In genomic region chr12:52925717-52926595, GRCh38 we compare ENCODE assay signal across 11 cellular contexts. TPM values are rescaled to one million over a fixed set of nuclear protein-coding genes. Genes with fewer than 3 reads are reported as not detected.
DNase-seq lines count a peak whose midpoint lies in the region; ATAC-seq, FAIRE-seq and TF ChIP-seq lines count a peak whose summit lies in the region.
"Had no signal": no experiment of that assay in that cellular context is flagged by ENCODE, and none has a peak within 500 bp of the region (broad histone marks: within the 10 kb centered on the region; RNA-seq: fewer than 3 reads in every experiment).

No MANE protein-coding gene starts in this region.

- peaks cover 6 to 20% of the 10 kb centered on the region in 2 donors for H3K27me3 Mint-ChIP-seq in CD8-positive, alpha-beta memory T cell

- DNase-seq in CD8-positive, alpha-beta memory T cell = no peak
- DNase-seq in NCI-H1105 treated with DMSO at 0.1 percent for 48 hours (lab: John Stamatoyannopoulos, UW) (peak; percentile 68), SW480 (ENCODE audit: low spot score) (peak; percentile 100), HepG2 (ENCODE audit: low spot score) (peak; percentile 92), COR-L47 (lab: John Stamatoyannopoulos, UW) (no peak)
- DNase-seq in activated CD8-positive, alpha-beta memory T cell treated with anti-CD3 and anti-CD28 coated beads, Interleukin-2, amount 50 U/mL, for 48 hours = no peak
- DNase-seq: activated CD8-positive, alpha-beta T cell treated with anti-CD3 and anti-CD28 coated beads, Interleukin-2, amount 10 ng/mL, durations not matched to agents 7 days and 5 days; testis had no signal

- no peak for TF ChIP-seq RAD21 in HepG2 (CRISPR knock-in tag; IDR thresholded peaks at IDR 0.05)

- intact Hi-C loops in HepG2 (cut with micrococcal nuclease; ENCODE audit: unreplicated experiment) = loop anchor here (1.0 to 2.0 kb wide), 2 partner anchors 19 to 55 kb away; no protein-coding TSS in a partner anchor

- H3K4me1 Mint-ChIP-seq in CD8-positive, alpha-beta memory T cell = no peaks in the 10 kb centered on the region

- no peaks in the 10 kb centered on the region for H3K27me3 ChIP-seq in CD8-positive, alpha-beta memory T cell (ENCODE audit: insufficient read depth, low read length, poor library complexity, severe bottlenecking)
- no peaks in the 10 kb centered on the region for H3K27me3 ChIP-seq in HepG2 (ENCODE audit: control insufficient read depth in 1 of 2, insufficient read depth in 2 of 2, low read length in 2 of 2)
- H3K27me3 ChIP-seq: testis had no signal

- H3K4me1 ChIP-seq in CD8-positive, alpha-beta memory T cell (ENCODE audit: insufficient read depth, low read length) = no peaks in the 10 kb centered on the region
- H3K4me1 ChIP-seq in HepG2 (ENCODE audit: insufficient read depth, low read length) = peaks cover 75% of the 10 kb centered on the region

- peak overlapping the region; percentile 87 for H3K4me2 ChIP-seq in HepG2 (ENCODE audit: low read depth, low read length)

- peak; percentile 64 for ATAC-seq in HepG2
- no peak for ATAC-seq in HG03378 (IDR thresholded peaks at IDR 0.05; ENCODE audit: unreplicated experiment)
- ATAC-seq in GM21390 (IDR thresholded peaks at IDR 0.05; ENCODE audit: unreplicated experiment) = no peak
- ATAC-seq: activated CD8-positive, alpha-beta T cell treated with anti-CD3 and anti-CD28 coated beads, Interleukin-2, amount 10 ng/mL, durations not matched to agents 7 days and 5 days had no signal

- H3K9me3 ChIP-seq in CD8-positive, alpha-beta memory T cell (ENCODE audit: low read length) = no peaks in the 10 kb centered on the region
- no peaks in the 10 kb centered on the region for H3K9me3 ChIP-seq in HepG2 (ENCODE audit: low read length)
- H3K9me3 ChIP-seq: testis had no signal

- no peak overlapping the region for H3K27ac Mint-ChIP-seq in CD8-positive, alpha-beta memory T cell
- H3K27ac Mint-ChIP-seq: activated CD8-positive, alpha-beta T cell treated with anti-CD3 and anti-CD28 coated beads, Interleukin-2, amount 10 ng/mL, durations not matched to agents 7 days and 5 days had no signal

- POLR2A ChIA-PET in CD8-positive, alpha-beta memory T cell (lab: Charles Lee) = no interaction called here
- POLR2A ChIA-PET in HepG2 (lab: Yijun Ruan, JAX) = interaction anchor here (0.8 to 10.5 kb wide), 14 partner anchors 11 to 80 kb away, joined by 3 to 465 read pairs (median 10); partner anchors contain the start of genes EIF4B, KRT18 and KRT8

- H3K27ac ChIP-seq in CD8-positive, alpha-beta memory T cell (ENCODE audit: low read depth, low read length) = peak overlapping the region; percentile 54
- peak overlapping the region; percentile 99 for H3K27ac ChIP-seq in HepG2 (ENCODE audit: extremely low read length, insufficient read depth, low read length)
- H3K27ac ChIP-seq: testis had no signal

- H3K36me3 Mint-ChIP-seq in CD8-positive, alpha-beta memory T cell = no peaks in the 10 kb centered on the region
- H3K36me3 Mint-ChIP-seq: CD14-positive monocyte had no signal

- TF ChIP-seq CTCF in HepG2 (CRISPR knock-in tag; IDR thresholded peaks at IDR 0.05) = 0 out of 2 replicates have a peak, but pooled peaks have one; percentile 6

- CTCF ChIA-PET in CD8-positive, alpha-beta memory T cell (lab: Charles Lee) = interaction anchor here (1.3 to 1.6 kb wide), 3 partner anchors 41 to 901 kb away, joined by 3 to 7 read pairs (median 4); no protein-coding TSS in a partner anchor
- CTCF ChIA-PET in HepG2 (lab: Yijun Ruan, JAX; ENCODE audit: low intra/inter-chr PET ratio, low total read pairs) = no interaction called here

- H3K4me3 ChIP-seq in CD8-positive, alpha-beta memory T cell (ENCODE audit: low read length) = no peak overlapping the region
- H3K4me3 ChIP-seq in HepG2 (replicated peaks in 1 of 3; ENCODE audit: insufficient read depth in 1 of 3, low read depth in 2 of 3, low read length in 3 of 3) = peak overlapping the region; percentile 38 to 60 (median 43); a peak in 5 of 6 replicates
- H3K4me3 ChIP-seq: testis had no signal

- TF ChIP-seq POLR2A in HepG2 (IDR thresholded peaks at IDR 0.05; ENCODE audit: insufficient read depth in 1 of 2, low read depth in 2 of 2, low read length in 2 of 2) = peak in 1 of 2 experiments; percentile 50; a peak in 2 of 4 replicates

- 0% methylated on average over 7 of the region's 7 CpGs for WGBS in HepG2 (ENCODE audit: low lambda C conversion rate)

- H4K20me1 ChIP-seq in HepG2 (ENCODE audit: insufficient read depth, low read length) = no peaks in the 10 kb centered on the region

- in situ Hi-C loops in HepG2 (cut with HindIII; ENCODE audit: extremely low pct_ligation_motif_present, low pct_unique_long_range_greater_than_20kb) = no loop called here

- H2AFZ ChIP-seq in HepG2 (ENCODE audit: low read length) = no peak overlapping the region

- TF ChIP-seq EP300 in HepG2 (IDR thresholded peaks at IDR 0.05; ENCODE audit: low read depth in 2 of 2, low read length in 2 of 2) = peak in 1 of 2 experiments; percentile 70; a peak in 2 of 4 replicates
- peak; percentile 49; the same call in 1 of the 2 replicates for TF ChIP-seq EP300 in HepG2 (CRISPR knock-in tag; IDR thresholded peaks at IDR 0.05; ENCODE audit: borderline replicate concordance)

- FAIRE-seq in HepG2 (lab: Jason Lieb, UNC) = peak; percentile 85

- H3K36me3 ChIP-seq in CD8-positive, alpha-beta memory T cell (ENCODE audit: insufficient read depth, low read length) = no peaks in the 10 kb centered on the region
- no peaks in the 10 kb centered on the region for H3K36me3 ChIP-seq in HepG2 (replicated peaks in 1 of 2; ENCODE audit: control insufficient read depth in 1 of 2, insufficient read depth in 2 of 2, low read length in 2 of 2)

- no peaks in the 10 kb centered on the region for H3K9me3 Mint-ChIP-seq in CD8-positive, alpha-beta memory T cell

- no peak overlapping the region for H3K4me3 Mint-ChIP-seq in CD8-positive, alpha-beta memory T cell
- H3K4me3 Mint-ChIP-seq: activated CD8-positive, alpha-beta T cell treated with anti-CD3 and anti-CD28 coated beads, Interleukin-2, amount 10 ng/mL, durations not matched to agents 7 days and 5 days; CD14-positive monocyte had no signal

- H3K9ac ChIP-seq in HepG2 (ENCODE audit: insufficient read depth, low read depth, low read length) = peak overlapping the region; percentile 98

- H3K79me2 ChIP-seq in HepG2 (ENCODE audit: insufficient read depth, low read length) = no peaks in the 10 kb centered on the region

- TSS peak; percentile 76 for BruUV-seq in HepG2 (replicated peaks; lab: Mats Ljungman, UMichigan)

TF ChIP-seq in HepG2, 621 proteins besides CTCF, POLR2A, EP300 and RAD21 (continues in another document):
- no peak for TF ChIP-seq ATF1 (CRISPR knock-in tag; IDR thresholded peaks at IDR 0.05)

RNA-seq across cellular contexts. Expression of gene KRT8, which starts 21.1 kb away (rescaled TPM):
- total RNA-seq in CD8-positive, alpha-beta memory T cell = under 1 TPM in 1 of 2 experiments, not detected in 1; 0.46 TPM
- polyA plus RNA-seq in CD8-positive, alpha-beta memory T cell = 1.0 TPM
- 718 and 837 TPM in 2 replicates for total RNA-seq in HepG2 (2016; rRNA removed; fragmentation: Illumina TruSeq; extraction: Trizol)
- 191 and 201 TPM in 2 replicates for total RNA-seq in HepG2 (2016; cell fraction: cytosol; rRNA removed; fragmentation: Illumina TruSeq; extraction: Trizol; ENCODE audit: low read depth)
- 754 and 767 TPM in 2 replicates for total RNA-seq in HepG2 (2016; cell fraction: insoluble cytoplasmic fraction; rRNA removed; fragmentation: Illumina TruSeq; extraction: Trizol)
- 220 and 222 TPM in 2 replicates for total RNA-seq in HepG2 (2016; cell fraction: membrane; rRNA removed; fragmentation: Illumina TruSeq; extraction: Trizol)
- 354 and 362 TPM in 2 replicates for total RNA-seq in HepG2 (2016; cell fraction: nucleus; rRNA removed; fragmentation: Illumina TruSeq; extraction: Trizol)
- 491 and 498 TPM in 2 replicates for polyA plus RNA-seq in HepG2 (2011; rRNA removed)
- 564 and 714 TPM in 2 replicates for polyA plus RNA-seq in HepG2 (2011; cell fraction: cytosol; rRNA removed)
- 285 and 288 TPM in 2 replicates for polyA plus RNA-seq in HepG2 (2011; cell fraction: nucleus; rRNA removed)
- 358 and 436 TPM in 2 replicates for polyA plus RNA-seq in HepG2 (2012)
- 216 and 219 TPM in 2 replicates for polyA plus RNA-seq in HepG2 (2016; cell fraction: cytosol; fragmentation: Illumina TruSeq; extraction: Trizol; ENCODE audit: low read depth)
- polyA plus RNA-seq in HepG2 (2016; cell fraction: insoluble cytoplasmic fraction; fragmentation: Illumina TruSeq; extraction: Trizol; ENCODE audit: low read depth) = 863 and 1,042 TPM in 2 replicates
- 217 and 232 TPM in 2 replicates for polyA plus RNA-seq in HepG2 (2016; cell fraction: membrane; fragmentation: Illumina TruSeq; extraction: Trizol; ENCODE audit: low read depth)
- 558 and 582 TPM in 2 replicates for polyA plus RNA-seq in HepG2 (2016; cell fraction: nucleus; fragmentation: Illumina TruSeq; extraction: Trizol; ENCODE audit: insufficient read depth, low read depth)
- polyA minus RNA-seq in HepG2 (2011; rRNA and poly(A)+ RNA removed; ENCODE audit: low replicate concordance) = 716 and 1,092 TPM in 2 replicates
- 354 and 438 TPM in 2 replicates for polyA minus RNA-seq in HepG2 (2011; cell fraction: cytosol; rRNA and poly(A)+ RNA removed)
- 198 and 204 TPM in 2 replicates for polyA minus RNA-seq in HepG2 (2011; cell fraction: nucleus; rRNA and poly(A)+ RNA removed)
- total RNA-seq: activated CD8-positive, alpha-beta T cell treated with anti-CD3 and anti-CD28 coated beads, Interleukin-2, amount 10 ng/mL, durations not matched to agents 7 days and 5 days had no signal

RNA-seq across cellular contexts. Expression of gene KRT18, which starts 23.0 kb away (rescaled TPM):
- total RNA-seq in CD8-positive, alpha-beta memory T cell = 1 to 10 TPM; 3.5 to 3.9 TPM
- polyA plus RNA-seq in CD8-positive, alpha-beta memory T cell = 4.0 TPM
- total RNA-seq in HepG2 (2016; rRNA removed; fragmentation: Illumina TruSeq; extraction: Trizol) = 618 and 762 TPM in 2 replicates
- total RNA-seq in HepG2 (2016; cell fraction: cytosol; rRNA removed; fragmentation: Illumina TruSeq; extraction: Trizol; ENCODE audit: low read depth) = 344 and 369 TPM in 2 replicates
- total RNA-seq in HepG2 (2016; cell fraction: insoluble cytoplasmic fraction; rRNA removed; fragmentation: Illumina TruSeq; extraction: Trizol) = 631 and 704 TPM in 2 replicates
- total RNA-seq in HepG2 (2016; cell fraction: membrane; rRNA removed; fragmentation: Illumina TruSeq; extraction: Trizol) = 289 and 321 TPM in 2 replicates
- 291 and 298 TPM in 2 replicates for total RNA-seq in HepG2 (2016; cell fraction: nucleus; rRNA removed; fragmentation: Illumina TruSeq; extraction: Trizol)
- 433 and 436 TPM in 2 replicates for polyA plus RNA-seq in HepG2 (2011; rRNA removed)
- 543 and 742 TPM in 2 replicates for polyA plus RNA-seq in HepG2 (2011; cell fraction: cytosol; rRNA removed)
- 328 and 341 TPM in 2 replicates for polyA plus RNA-seq in HepG2 (2011; cell fraction: nucleus; rRNA removed)
- 356 and 426 TPM in 2 replicates for polyA plus RNA-seq in HepG2 (2012)
- 354 and 399 TPM in 2 replicates for polyA plus RNA-seq in HepG2 (2016; cell fraction: cytosol; fragmentation: Illumina TruSeq; extraction: Trizol; ENCODE audit: low read depth)
- 703 and 776 TPM in 2 replicates for polyA plus RNA-seq in HepG2 (2016; cell fraction: insoluble cytoplasmic fraction; fragmentation: Illumina TruSeq; extraction: Trizol; ENCODE audit: low read depth)
- polyA plus RNA-seq in HepG2 (2016; cell fraction: membrane; fragmentation: Illumina TruSeq; extraction: Trizol; ENCODE audit: low read depth) = 250 and 261 TPM in 2 replicates
- polyA plus RNA-seq in HepG2 (2016; cell fraction: nucleus; fragmentation: Illumina TruSeq; extraction: Trizol; ENCODE audit: insufficient read depth, low read depth) = 432 and 466 TPM in 2 replicates
- polyA minus RNA-seq in HepG2 (2011; rRNA and poly(A)+ RNA removed; ENCODE audit: low replicate concordance) = 346 and 697 TPM in 2 replicates
- 294 and 350 TPM in 2 replicates for polyA minus RNA-seq in HepG2 (2011; cell fraction: cytosol; rRNA and poly(A)+ RNA removed)
- polyA minus RNA-seq in HepG2 (2011; cell fraction: nucleus; rRNA and poly(A)+ RNA removed) = 138 and 164 TPM in 2 replicates

Comparison
In these comparisons a context has a peak if more than half of its experiments do, and no peak if none do; other contexts are left out.
1. DNase-seq: peak in NCI-H1105 treated with DMSO at 0.1 percent for 48 hours (single experiment), SW480 (single experiment) and HepG2 (single experiment); none in CD8-positive, alpha-beta memory T cell (0 of 5), activated CD8-positive, alpha-beta memory T cell treated with anti-CD3 and anti-CD28 coated beads, Interleukin-2, amount 50 U/mL, for 48 hours (single experiment) and COR-L47 (single experiment).
2. RNA of gene KRT8, which starts 21.1 kb away (total RNA-seq): 191 to 837 TPM in HepG2; 0.46 TPM in CD8-positive, alpha-beta memory T cell; every median in the first group is over 100 times any median in the second.
3. RNA of gene KRT18, which starts 23.0 kb away (total RNA-seq): 289 to 762 TPM in HepG2; 3.5 to 3.9 TPM in CD8-positive, alpha-beta memory T cell; every median in the first group is over 10 times any median in the second.